8 cellular contexts compared by ENCODE assay signal in the genomic region with DNA sequence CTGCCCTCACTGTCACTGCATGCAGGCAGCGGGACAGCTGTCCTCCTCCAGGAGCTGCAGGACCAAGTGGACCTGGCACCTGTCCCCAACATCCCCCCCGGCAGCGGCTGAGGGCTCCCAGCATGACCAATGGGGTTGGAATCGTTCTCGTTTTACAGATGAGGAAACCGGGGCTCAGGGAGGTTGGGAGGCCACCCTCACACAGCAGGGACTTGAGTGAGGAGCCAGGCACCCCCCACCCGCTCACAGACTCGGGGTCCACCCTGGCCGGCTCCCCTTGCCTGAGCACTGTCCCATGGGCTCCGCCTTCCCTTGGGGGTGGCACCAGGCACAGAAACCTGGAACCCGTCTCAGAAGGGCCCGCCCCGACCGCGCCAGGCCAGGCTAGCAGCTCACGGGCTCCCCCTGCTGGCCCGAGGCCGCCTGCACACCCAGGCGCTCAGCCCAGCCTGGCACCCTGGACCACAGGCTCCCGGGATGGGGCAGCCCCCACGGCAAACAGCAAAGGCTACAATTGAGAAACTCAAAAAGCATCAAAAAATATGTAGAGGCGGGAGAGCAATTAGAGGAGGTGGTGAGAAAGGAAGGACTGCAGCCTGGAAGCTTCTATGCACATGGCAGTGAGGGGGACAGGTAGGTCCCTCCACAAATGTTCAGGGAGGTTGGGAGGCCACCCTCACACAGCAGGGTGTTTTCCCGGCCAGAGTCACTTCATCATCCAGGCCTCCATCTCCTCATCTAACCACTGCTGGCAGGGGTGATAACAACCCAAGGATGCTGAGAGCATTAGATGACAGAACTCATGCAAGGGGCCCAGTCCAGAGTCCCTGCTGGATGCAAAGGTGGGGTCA. TPM values are rescaled to one million over a fixed set of nuclear protein-coding genes. Genes with fewer than 3 reads are reported as not detected.
A peak's percentile ranks its signal among the peaks of the same experiment; 100 is the strongest.
DNase-seq lines count a peak whose midpoint lies in the region; ATAC-seq and TF ChIP-seq lines count a peak whose summit lies in the region.

No MANE protein-coding gene starts in this region.

- peaks cover 7% of the 10 kb centered on the region for H3K36me3 ChIP-seq in HAP-1 (replicated peaks)
- no peaks in the 10 kb centered on the region for H3K36me3 ChIP-seq in mucosa of descending colon (ENCODE audit: low read depth)

- H3K27ac Mint-ChIP-seq in activated CD4-positive, alpha-beta memory T cell treated with anti-CD3 and anti-CD28 coated beads, Interleukin-2, amount 10 ng/mL, durations not matched to agents 7 days and 5 days: no peak overlapping the region
- H3K27ac Mint-ChIP-seq in effector memory CD8-positive, alpha-beta T cell: no peak overlapping the region

- no peaks in the 10 kb centered on the region for H3K9me3 Mint-ChIP-seq in activated CD4-positive, alpha-beta memory T cell treated with anti-CD3 and anti-CD28 coated beads, Interleukin-2, amount 10 ng/mL, durations not matched to agents 7 days and 5 days
- H3K9me3 Mint-ChIP-seq in effector memory CD8-positive, alpha-beta T cell: no peaks in the 10 kb centered on the region

- no peaks in the 10 kb centered on the region for H3K36me3 Mint-ChIP-seq in activated CD4-positive, alpha-beta memory T cell treated with anti-CD3 and anti-CD28 coated beads, Interleukin-2, amount 10 ng/mL, durations not matched to agents 7 days and 5 days (ENCODE audit: low read depth)
- H3K36me3 Mint-ChIP-seq in effector memory CD8-positive, alpha-beta T cell (ENCODE audit: insufficient read depth): peaks cover 4% of the 10 kb centered on the region

- intact Hi-C loops in mucosa of descending colon (cut with DNase I, micrococcal nuclease): loop anchor here in 1 of 2 donors (5.0 to 10.0 kb wide), 2 partner anchors 151 to 318 kb away; a partner anchor contains a TSS

- DNase-seq in DMS153 (lab: John Stamatoyannopoulos, UW): peak; percentile 6
- peak; percentile 21 to 80 for DNase-seq in HAP-1 (ENCODE audit: low spot score in 2 of 2)
- peak; percentile 26 for DNase-seq in NCI-H226
- peak; percentile 76 for DNase-seq in activated CD4-positive, alpha-beta memory T cell treated with anti-CD3 and anti-CD28 coated beads, Interleukin-2, amount 10 ng/mL, durations not matched to agents 7 days and 5 days
- DNase-seq in effector memory CD8-positive, alpha-beta T cell: peak; percentile 68 to 75 (median 74)
- DNase-seq in mucosa of descending colon: peak; percentile 67 to 82 (median 74)
- peak; percentile 49 to 52 for DNase-seq in stimulated activated CD8-positive, alpha-beta memory T cell treated with anti-CD3 and anti-CD28 coated beads, Interleukin-7, amount 100 ng/mL, for 1 hour (ENCODE audit: low read depth in 2 of 2)

- H3K9me3 ChIP-seq in HAP-1 (no peaks in the 10 kb centered on the region), mucosa of descending colon (no peaks in the 10 kb centered on the region)

- H3K4me1 Mint-ChIP-seq in activated CD4-positive, alpha-beta memory T cell treated with anti-CD3 and anti-CD28 coated beads, Interleukin-2, amount 10 ng/mL, durations not matched to agents 7 days and 5 days: no peaks in the 10 kb centered on the region
- peaks cover 6 to 11% of the 10 kb centered on the region in 2 donors for H3K4me1 Mint-ChIP-seq in effector memory CD8-positive, alpha-beta T cell (ENCODE audit: low read depth in 2 of 2)

- peaks cover 7% of the 10 kb centered on the region; the same call in 1 of the 2 replicates for H3K4me1 ChIP-seq in HAP-1
- H3K4me1 ChIP-seq in mucosa of descending colon (ENCODE audit: low read depth): no peaks in the 10 kb centered on the region

- in situ Hi-C loops in HAP-1 (cut with MboI; ENCODE audit: low sequenced_read_pairs): no loop called here

- ATAC-seq in effector memory CD8-positive, alpha-beta T cell (replicated peaks): peak; percentile 97
- ATAC-seq in mucosa of descending colon (peak; percentile 96), GM19328 (IDR thresholded peaks at IDR 0.05; ENCODE audit: unreplicated experiment) (no peak)

- peak; percentile 100 for TF ChIP-seq CTCF in mucosa of descending colon (IDR thresholded peaks at IDR 0.05)

- peaks cover 3% of the 10 kb centered on the region for H3K27me3 Mint-ChIP-seq in activated CD4-positive, alpha-beta memory T cell treated with anti-CD3 and anti-CD28 coated beads, Interleukin-2, amount 10 ng/mL, durations not matched to agents 7 days and 5 days
- H3K27me3 Mint-ChIP-seq in effector memory CD8-positive, alpha-beta T cell: no peaks in the 10 kb centered on the region

- CTCF ChIA-PET in activated CD4-positive, alpha-beta memory T cell treated with anti-CD3 and anti-CD28 coated beads, Interleukin-2, amount 10 ng/mL, durations not matched to agents 7 days and 5 days (lab: Charles Lee): interaction anchor here (0.6 to 9.0 kb wide), 13 partner anchors 11 to 485 kb away, joined by 3 to 107 read pairs (median 3); a partner anchor contains a TSS

- no peak overlapping the region for H3K4me3 ChIP-seq in HAP-1
- no peak overlapping the region for H3K4me3 ChIP-seq in mucosa of descending colon

- no peak overlapping the region for H3K4me3 Mint-ChIP-seq in activated CD4-positive, alpha-beta memory T cell treated with anti-CD3 and anti-CD28 coated beads, Interleukin-2, amount 10 ng/mL, durations not matched to agents 7 days and 5 days
- H3K4me3 Mint-ChIP-seq in effector memory CD8-positive, alpha-beta T cell: no peak overlapping the region

- POLR2A ChIA-PET in activated CD4-positive, alpha-beta memory T cell treated with anti-CD3 and anti-CD28 coated beads, Interleukin-2, amount 10 ng/mL, durations not matched to agents 7 days and 5 days (lab: Charles Lee): interaction anchor here (1.0 to 1.6 kb wide), 2 partner anchors 12 to 32 kb away, joined by 3 to 4 read pairs; a partner anchor contains a TSS

- H3K27me3 ChIP-seq in HAP-1 (ENCODE audit: low read depth): no peaks in the 10 kb centered on the region

RNA-seq across cellular contexts. Expression of a gene that starts 12.8 kb away (rescaled TPM):
- total RNA-seq in activated CD4-positive, alpha-beta memory T cell treated with anti-CD3 and anti-CD28 coated beads, Interleukin-2, amount 10 ng/mL, durations not matched to agents 7 days and 5 days: 1 to 10 TPM; 8.8 to 9.1 TPM
- 10 to 100 TPM; 26.7 to 38.7 (median 38.1) TPM for total RNA-seq in mucosa of descending colon

RNA-seq across cellular contexts. Expression of a gene that starts 32.9 kb away (rescaled TPM):
- 100 to 1,000 TPM; 258 to 269 TPM for total RNA-seq in activated CD4-positive, alpha-beta memory T cell treated with anti-CD3 and anti-CD28 coated beads, Interleukin-2, amount 10 ng/mL, durations not matched to agents 7 days and 5 days
- total RNA-seq in mucosa of descending colon: 100 to 1,000 TPM in 1 of 3 donors, 10 to 100 TPM in 2; 49.4 to 118 (median 80.3) TPM

RNA-seq across cellular contexts. Expression of a gene that starts 53.5 kb away (rescaled TPM):
- 100 to 1,000 TPM; 195 to 199 TPM for total RNA-seq in activated CD4-positive, alpha-beta memory T cell treated with anti-CD3 and anti-CD28 coated beads, Interleukin-2, amount 10 ng/mL, durations not matched to agents 7 days and 5 days
- total RNA-seq in mucosa of descending colon: 10 to 100 TPM; 19.7 to 32.7 (median 26.4) TPM

Comparison
In these comparisons a context has a peak if more than half of its experiments do, and no peak if none do; other contexts are left out.
1. DNase-seq: peak in every context shown above with its lines; median percentile 76 in activated CD4-positive, alpha-beta memory T cell treated with anti-CD3 and anti-CD28 coated beads, Interleukin-2, amount 10 ng/mL, durations not matched to agents 7 days and 5 days; 74 in effector memory CD8-positive, alpha-beta T cell; 74 in mucosa of descending colon; 50 in HAP-1; 50 in stimulated activated CD8-positive, alpha-beta memory T cell treated with anti-CD3 and anti-CD28 coated beads, Interleukin-7, amount 100 ng/mL, for 1 hour; 26 in NCI-H226; 6 in DMS153.
2. RNA of a gene that starts 53.5 kb away (total RNA-seq): 195 to 199 TPM in activated CD4-positive, alpha-beta memory T cell treated with anti-CD3 and anti-CD28 coated beads, Interleukin-2, amount 10 ng/mL, durations not matched to agents 7 days and 5 days; 19.7 to 32.7 TPM in mucosa of descending colon; every median in the first group is over 4 times any median in the second.